ENCODE assay signal across 8 cellular contexts in the genomic region with DNA sequence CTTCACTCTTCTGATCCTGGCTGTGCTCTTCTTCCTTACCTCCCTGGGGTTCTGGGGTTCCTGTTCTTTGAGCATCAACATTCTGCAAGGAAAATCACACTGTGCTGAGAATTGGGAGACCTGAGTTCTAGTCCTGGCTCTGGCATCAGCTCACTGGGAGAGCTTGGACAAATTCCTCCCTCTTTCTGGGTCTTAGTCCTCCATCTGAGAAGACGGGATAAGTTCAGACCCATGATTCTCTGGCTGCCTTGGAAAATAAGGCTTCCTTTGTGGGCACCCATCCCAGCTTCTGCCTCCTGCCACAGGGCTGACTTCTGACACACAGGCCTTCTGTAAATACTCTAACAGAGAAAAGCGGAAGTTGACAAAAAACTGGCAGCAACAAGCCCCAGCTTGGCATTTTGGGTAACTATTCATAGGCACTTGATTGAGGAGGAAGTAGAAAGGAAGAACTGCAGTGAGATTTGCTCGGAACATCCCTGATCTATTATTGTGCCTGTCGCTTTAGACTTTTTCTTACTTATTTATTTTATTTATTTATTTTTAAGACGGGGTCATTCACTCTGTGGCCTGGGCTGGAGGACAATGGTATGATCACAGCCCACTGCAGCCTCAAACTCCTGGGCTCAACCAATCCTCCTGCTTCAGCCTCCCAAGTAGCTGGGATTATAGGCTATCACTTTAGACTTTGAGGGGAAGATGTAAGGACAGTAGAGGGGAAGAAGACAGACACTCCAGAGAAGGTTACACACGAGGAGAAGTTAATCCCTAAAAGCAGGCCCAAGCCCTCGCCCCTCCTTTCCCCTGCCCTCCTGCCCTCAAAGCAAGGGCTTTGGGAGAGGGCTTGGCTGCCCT. TPM values are rescaled to one million over a fixed set of nuclear protein-coding genes. Genes with fewer than 3 reads are reported as not detected.
A peak's percentile ranks its signal among the peaks of the same experiment; 100 is the strongest.
DNase-seq lines count a peak whose midpoint lies in the region; ATAC-seq, FAIRE-seq and TF ChIP-seq lines count a peak whose summit lies in the region.

No MANE protein-coding gene starts in this region.

- H3K4me1 ChIP-seq in rectal smooth muscle tissue (ENCODE audit: control insufficient read depth, insufficient read depth, low read length): no peaks in the 10 kb centered on the region

- DNase-seq in DMS153 (lab: John Stamatoyannopoulos, UW) (peak; percentile 82), NCI-H446 treated with DMSO at 0.1 percent for 48 hours (lab: John Stamatoyannopoulos, UW) (peak; percentile 39), cardiac septum (ENCODE audit: low spot score) (peak; percentile 87), DMS 273 treated with DMSO at 0.1 percent for 48 hours (lab: John Stamatoyannopoulos, UW) (no peak), H54 (ENCODE audit: insufficient read length, low spot score) (no peak)
- peak; percentile 43 for DNase-seq in activated naive CD4-positive, alpha-beta T cell treated with Interleukin-2 at 50 U/mL for 16 hours

- H3K9ac ChIP-seq in rectal smooth muscle tissue (ENCODE audit: low read length): peak overlapping the region; percentile 51

- H3K4me3 ChIP-seq in rectal smooth muscle tissue (ENCODE audit: low read length): peak overlapping the region; percentile 29

- FAIRE-seq in H54 (lab: Jason Lieb, UNC): no peak

- no peaks in the 10 kb centered on the region for H3K27me3 ChIP-seq in rectal smooth muscle tissue (ENCODE audit: control insufficient read depth, insufficient read depth, low read length)

- ATAC-seq in GM21515 (IDR thresholded peaks at IDR 0.05; ENCODE audit: unreplicated experiment): peak; percentile 40

- intact Hi-C loops in cardiac septum (cut with DNase I): no loop called here

- TF ChIP-seq POLR2A in H54 (IDR thresholded peaks at IDR 0.05; ENCODE audit: low read depth, low read length): no peak

- no peaks in the 10 kb centered on the region for H3K36me3 ChIP-seq in rectal smooth muscle tissue (ENCODE audit: control insufficient read depth, insufficient read depth, low read length)

- H3K27ac ChIP-seq in rectal smooth muscle tissue (ENCODE audit: low read depth, low read length): peak overlapping the region; percentile 71

RNA-seq across cellular contexts. Expression of a gene that starts 7.9 kb away (rescaled TPM):
- 223 TPM for total RNA-seq in cardiac septum

Comparison
In these comparisons a context has a peak if more than half of its experiments do, and no peak if none do; other contexts are left out.
1. DNase-seq: peak in DMS153 (single experiment), NCI-H446 treated with DMSO at 0.1 percent for 48 hours (single experiment), activated naive CD4-positive, alpha-beta T cell treated with Interleukin-2 at 50 U/mL for 16 hours (single experiment) and cardiac septum (single experiment); none in DMS 273 treated with DMSO at 0.1 percent for 48 hours (single experiment) and H54 (single experiment).